ENCODE assay signal across 8 cellular contexts in the genomic region with DNA sequence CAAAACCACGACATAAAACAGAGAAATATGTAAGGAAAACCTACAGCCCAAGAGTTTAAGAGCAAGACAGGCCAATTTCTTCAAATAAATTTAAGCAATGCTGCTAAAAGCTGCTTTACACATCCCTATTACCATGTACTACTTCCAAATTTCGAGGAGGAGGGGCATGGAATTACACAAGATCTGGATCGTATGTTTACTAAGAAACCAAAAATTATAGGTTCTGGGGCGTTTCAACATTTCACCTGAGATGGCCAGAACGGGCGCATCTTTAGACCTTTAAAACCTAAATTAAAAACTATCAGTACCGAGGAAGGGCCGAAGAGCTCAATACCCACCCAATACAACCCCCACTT. TPM values are rescaled to one million over a fixed set of nuclear protein-coding genes. Genes with fewer than 3 reads are reported as not detected.
DNase-seq lines count a peak whose midpoint lies in the region; ATAC-seq and TF ChIP-seq lines count a peak whose summit lies in the region.

No MANE protein-coding gene starts in this region.

- intact Hi-C loops in Panc1 (cut with micrococcal nuclease; ENCODE audit: unreplicated experiment) (no loop called here), prostate gland (cut with DNase I) (no loop called here)

- TF ChIP-seq POLR2A in prostate gland (IDR thresholded peaks at IDR 0.05): no peak

- DNase-seq in Panc1 (ENCODE audit: low read depth, low spot score) (no peak), fibroblast of gingiva (ENCODE audit: low read depth) (peak; percentile 10), prostate gland (ENCODE audit: low spot score) (no peak), NK-92 (lab: John Stamatoyannopoulos, UW; ENCODE audit: unreplicated experiment) (no peak)
- no peak for DNase-seq in stimulated activated naive CD4-positive, alpha-beta T cell treated with Interleukin-2 at 50 U/mL for 16 hours (lab: John Stamatoyannopoulos, UW)

- H3K36me3 ChIP-seq in ES-I3 (ENCODE audit: insufficient read depth, low read length) (peaks cover 5% of the 10 kb centered on the region; the same call in 1 of the 2 replicates), Panc1 (ENCODE audit: control insufficient read depth, insufficient read depth, low read length) (peaks cover 5% of the 10 kb centered on the region; the same call in 1 of the 2 replicates), prostate gland (peaks cover 0 to 5% of the 10 kb centered on the region in 2 donors)

- WGBS in prostate gland: 0% methylated on average over 8 of the region's 8 CpGs

- H3K9me3 ChIP-seq in ES-I3 (ENCODE audit: control insufficient read depth, insufficient read depth, low read length): no peaks in the 10 kb centered on the region
- no peaks in the 10 kb centered on the region for H3K9me3 ChIP-seq in Panc1 (ENCODE audit: control insufficient read depth, insufficient read depth, low read depth, low read length)
- no peaks in the 10 kb centered on the region for H3K9me3 ChIP-seq in prostate gland

- H3K4me1 ChIP-seq in ES-I3 (ENCODE audit: insufficient read depth, low read length) (0 out of 2 replicates have a peak, but pooled peaks cover 5% of the 10 kb centered on the region), Panc1 (ENCODE audit: control insufficient read depth, insufficient read depth, low read length) (peaks cover 16% of the 10 kb centered on the region), prostate gland (replicated peaks) (peaks cover 7% of the 10 kb centered on the region)

- in situ Hi-C loops in Panc1 (cut with HindIII; ENCODE audit: low pct_unique_long_range_greater_than_20kb, low sequenced_read_pairs): no loop called here

- no TSS peak for BruUV-seq in Panc1 (replicated peaks; lab: Mats Ljungman, UMichigan)

- TF ChIP-seq CTCF in Panc1 (IDR thresholded peaks at IDR 0.05) (no peak), prostate gland (IDR thresholded peaks at IDR 0.05) (no peak)

- POLR2A ChIA-PET in Panc1 (lab: Charles Lee): no interaction called here

- peak overlapping the region; percentile 99 for H3K9ac ChIP-seq in ES-I3 (ENCODE audit: low read depth, low read length)

- ATAC-seq in Panc1 (no peak), HG03378 (IDR thresholded peaks at IDR 0.05; ENCODE audit: unreplicated experiment) (no peak), HG03039 (IDR thresholded peaks at IDR 0.05; ENCODE audit: unreplicated experiment) (no peak)

- CTCF ChIA-PET in Panc1 (lab: Charles Lee): no interaction called here

- peak overlapping the region; percentile 88 for H3K27ac ChIP-seq in Panc1 (ENCODE audit: low read length)
- H3K27ac ChIP-seq in prostate gland: peak overlapping the region; percentile 98 to 99

- H3K4me3 ChIP-seq in Panc1 (ENCODE audit: low read depth in 2 of 2, low read length in 2 of 2) (peak overlapping the region; percentile 80 to 89), prostate gland (peak overlapping the region; percentile 91 to 93)

- H3K27me3 ChIP-seq in Panc1 (ENCODE audit: control insufficient read depth, insufficient read depth, low read length) (no peaks in the 10 kb centered on the region), prostate gland (replicated peaks; ENCODE audit: insufficient read depth) (no peaks in the 10 kb centered on the region)

RNA-seq across cellular contexts. Expression of gene NR2C2, which starts 0.7 kb away (rescaled TPM):
- total RNA-seq in Panc1 (2021; ENCODE audit: unreplicated experiment): 30.6 TPM
- 17.2 TPM for polyA plus RNA-seq in Panc1 (2012; ENCODE audit: insufficient read length)
- total RNA-seq in prostate gland: 10 to 100 TPM; 36.8 to 78.5 TPM
